In genomic region chr10:65112573-65112972, GRCh38 we compare ENCODE assay signal across 6 cellular contexts.
"Had no signal": no experiment of that assay in that cellular context is flagged by ENCODE, and none has a peak within 500 bp of the region (broad histone marks: within the 10 kb centered on the region; RNA-seq: fewer than 3 reads in every experiment).

No MANE protein-coding gene starts in this region.

- DNase-seq: H9, HCEC 1CT, IMR-90, KG1 had no signal

- H3K4me3 ChIP-seq: GM23338, K562 had no signal

- ATAC-seq: GM23338, K562 had no signal
